ENCODE assay signal across 1 cellular context in the genomic region with DNA sequence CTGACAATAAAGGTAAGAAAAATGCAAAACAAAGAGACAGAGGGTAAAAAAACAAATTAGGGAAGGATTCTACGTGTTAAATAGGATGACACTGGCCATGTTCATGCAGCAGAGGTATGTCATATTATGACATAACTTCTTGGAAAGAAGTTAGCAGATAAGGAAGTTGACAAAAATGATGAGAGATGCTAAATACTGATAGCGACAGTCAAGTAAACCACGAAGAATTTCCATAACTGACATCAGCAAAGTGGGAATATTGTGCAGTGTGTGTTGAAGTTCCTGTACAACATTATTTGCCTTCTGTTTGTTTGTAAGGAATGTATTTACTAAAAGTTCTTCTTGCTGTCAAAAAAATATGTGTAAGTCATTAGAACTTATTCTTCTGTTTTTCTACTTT.
TF ChIP-seq lines count a peak whose summit lies in the region.

No MANE protein-coding gene starts in this region.

TF ChIP-seq in K562, 482 proteins besides CTCF, POLR2A, EP300 and RAD21 (continued from another document and continues in another):
- no peak for TF ChIP-seq HDGF (IDR thresholded peaks at IDR 0.05)
- no peak for TF ChIP-seq ZNF551 (CRISPR knock-in tag; IDR thresholded peaks at IDR 0.05)
- no peak for TF ChIP-seq GATAD2B (IDR thresholded peaks at IDR 0.05; ENCODE audit: borderline replicate concordance)
- TF ChIP-seq ZFP36 (IDR thresholded peaks at IDR 0.05; ENCODE audit: low read depth, low read length, partially characterized antibody), result no peak
- no peak for TF ChIP-seq SRF (CRISPR knock-in tag; IDR thresholded peaks at IDR 0.05)
- TF ChIP-seq FOSL1 (tag; conservative IDR thresholded peaks at IDR 0.05), result peak; percentile 63
- peak; percentile 56; the same call in 1 of the 2 replicates for TF ChIP-seq TEAD4 (IDR thresholded peaks at IDR 0.05; ENCODE audit: low read length)
- no peak for TF ChIP-seq TEAD4 (CRISPR knock-in tag; IDR thresholded peaks at IDR 0.05; ENCODE audit: borderline replicate concordance)
- TF ChIP-seq ZNF583 (CRISPR knock-in tag; IDR thresholded peaks at IDR 0.05), result no peak
- TF ChIP-seq TCF7 (IDR thresholded peaks at IDR 0.05; ENCODE audit: borderline replicate concordance), result no peak
- TF ChIP-seq TAF15 (IDR thresholded peaks at IDR 0.05; ENCODE audit: low read depth, low read length), result no peak
- no peak for TF ChIP-seq MTF1 (CRISPR knock-in tag; IDR thresholded peaks at IDR 0.05; ENCODE audit: borderline replicate concordance)
- TF ChIP-seq MBD2 (IDR thresholded peaks at IDR 0.05; ENCODE audit: borderline replicate concordance, low read depth), result no peak
- no peak for TF ChIP-seq ZNF24 (IDR thresholded peaks at IDR 0.05)
- TF ChIP-seq ZNF316 (IDR thresholded peaks at IDR 0.05), result peak; percentile 65; the same call in 1 of the 2 replicates
- no peak for TF ChIP-seq SMAD1 (IDR thresholded peaks at IDR 0.05; ENCODE audit: low read depth, low read length, partially characterized antibody)
- TF ChIP-seq PHTF2 (CRISPR knock-in tag; IDR thresholded peaks at IDR 0.05), result no peak
- TF ChIP-seq CREM (IDR thresholded peaks at IDR 0.05; ENCODE audit: low read depth), result peak; percentile 69
- peak; percentile 74 for TF ChIP-seq ARID1B (IDR thresholded peaks at IDR 0.05)
- no peak for TF ChIP-seq RBBP5 (IDR thresholded peaks at IDR 0.05; ENCODE audit: borderline replicate concordance, insufficient read depth, low read length, poor library complexity, severe bottlenecking)
- TF ChIP-seq L3MBTL2 (IDR thresholded peaks at IDR 0.05), result peak; percentile 19; the same call in 1 of the 2 replicates
- TF ChIP-seq RUNX1 (IDR thresholded peaks at IDR 0.05; ENCODE audit: low read depth), result no peak
- no peak for TF ChIP-seq ZNF778 (CRISPR knock-in tag; IDR thresholded peaks at IDR 0.05)
- TF ChIP-seq FOXK2 (conservative IDR thresholded peaks at IDR 0.05 in 1 of 2, IDR thresholded peaks at IDR 0.05 in 1 of 2; ENCODE audit: low read depth in 2 of 2), result 0 out of 4 replicates have a peak, but pooled peaks of 1 of the 2 experiments have one; percentile 55
- TF ChIP-seq, protein P1, sequence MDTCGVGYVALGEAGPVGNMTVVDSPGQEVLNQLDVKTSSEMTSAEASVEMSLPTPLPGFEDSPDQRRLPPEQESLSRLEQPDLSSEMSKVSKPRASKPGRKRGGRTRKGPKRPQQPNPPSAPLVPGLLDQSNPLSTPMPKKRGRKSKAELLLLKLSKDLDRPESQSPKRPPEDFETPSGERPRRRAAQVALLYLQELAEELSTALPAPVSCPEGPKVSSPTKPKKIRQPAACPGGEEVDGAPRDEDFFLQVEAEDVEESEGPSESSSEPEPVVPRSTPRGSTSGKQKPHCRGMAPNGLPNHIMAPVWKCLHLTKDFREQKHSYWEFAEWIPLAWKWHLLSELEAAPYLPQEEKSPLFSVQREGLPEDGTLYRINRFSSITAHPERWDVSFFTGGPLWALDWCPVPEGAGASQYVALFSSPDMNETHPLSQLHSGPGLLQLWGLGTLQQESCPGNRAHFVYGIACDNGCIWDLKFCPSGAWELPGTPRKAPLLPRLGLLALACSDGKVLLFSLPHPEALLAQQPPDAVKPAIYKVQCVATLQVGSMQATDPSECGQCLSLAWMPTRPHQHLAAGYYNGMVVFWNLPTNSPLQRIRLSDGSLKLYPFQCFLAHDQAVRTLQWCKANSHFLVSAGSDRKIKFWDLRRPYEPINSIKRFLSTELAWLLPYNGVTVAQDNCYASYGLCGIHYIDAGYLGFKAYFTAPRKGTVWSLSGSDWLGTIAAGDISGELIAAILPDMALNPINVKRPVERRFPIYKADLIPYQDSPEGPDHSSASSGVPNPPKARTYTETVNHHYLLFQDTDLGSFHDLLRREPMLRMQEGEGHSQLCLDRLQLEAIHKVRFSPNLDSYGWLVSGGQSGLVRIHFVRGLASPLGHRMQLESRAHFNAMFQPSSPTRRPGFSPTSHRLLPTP (IDR thresholded peaks at IDR 0.05; ENCODE audit: borderline replicate concordance, extremely low read depth, insufficient read length), result no peak
- TF ChIP-seq SIN3B (IDR thresholded peaks at IDR 0.05; ENCODE audit: low read depth), result no peak
- no peak for TF ChIP-seq ZNF263 (CRISPR knock-in tag; IDR thresholded peaks at IDR 0.05; ENCODE audit: borderline replicate concordance)
- 0 out of 2 replicates have a peak, but pooled peaks have one; percentile 15 for TF ChIP-seq EP400 (IDR thresholded peaks at IDR 0.05)
- no peak for TF ChIP-seq ZNF133 (CRISPR knock-in tag; IDR thresholded peaks at IDR 0.05)
- peak; percentile 75; the same call in 1 of the 2 replicates for TF ChIP-seq JUND (IDR thresholded peaks at IDR 0.05; ENCODE audit: borderline replicate concordance, low read depth, low read length)
- TF ChIP-seq JUND (tag; IDR thresholded peaks at IDR 0.05; ENCODE audit: borderline replicate concordance, low read depth, low read length), result peak; percentile 82; the same call in 1 of the 3 replicates
- TF ChIP-seq, protein P2, sequence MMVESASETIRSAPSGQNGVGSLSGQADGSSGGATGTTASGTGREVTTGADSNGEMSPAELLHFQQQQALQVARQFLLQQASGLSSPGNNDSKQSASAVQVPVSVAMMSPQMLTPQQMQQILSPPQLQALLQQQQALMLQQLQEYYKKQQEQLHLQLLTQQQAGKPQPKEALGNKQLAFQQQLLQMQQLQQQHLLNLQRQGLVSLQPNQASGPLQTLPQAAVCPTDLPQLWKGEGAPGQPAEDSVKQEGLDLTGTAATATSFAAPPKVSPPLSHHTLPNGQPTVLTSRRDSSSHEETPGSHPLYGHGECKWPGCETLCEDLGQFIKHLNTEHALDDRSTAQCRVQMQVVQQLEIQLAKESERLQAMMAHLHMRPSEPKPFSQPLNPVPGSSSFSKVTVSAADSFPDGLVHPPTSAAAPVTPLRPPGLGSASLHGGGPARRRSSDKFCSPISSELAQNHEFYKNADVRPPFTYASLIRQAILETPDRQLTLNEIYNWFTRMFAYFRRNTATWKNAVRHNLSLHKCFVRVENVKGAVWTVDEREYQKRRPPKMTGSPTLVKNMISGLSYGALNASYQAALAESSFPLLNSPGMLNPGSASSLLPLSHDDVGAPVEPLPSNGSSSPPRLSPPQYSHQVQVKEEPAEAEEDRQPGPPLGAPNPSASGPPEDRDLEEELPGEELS (CRISPR knock-in tag; IDR thresholded peaks at IDR 0.05; ENCODE audit: borderline replicate concordance), result no peak
- TF ChIP-seq, protein P3, sequence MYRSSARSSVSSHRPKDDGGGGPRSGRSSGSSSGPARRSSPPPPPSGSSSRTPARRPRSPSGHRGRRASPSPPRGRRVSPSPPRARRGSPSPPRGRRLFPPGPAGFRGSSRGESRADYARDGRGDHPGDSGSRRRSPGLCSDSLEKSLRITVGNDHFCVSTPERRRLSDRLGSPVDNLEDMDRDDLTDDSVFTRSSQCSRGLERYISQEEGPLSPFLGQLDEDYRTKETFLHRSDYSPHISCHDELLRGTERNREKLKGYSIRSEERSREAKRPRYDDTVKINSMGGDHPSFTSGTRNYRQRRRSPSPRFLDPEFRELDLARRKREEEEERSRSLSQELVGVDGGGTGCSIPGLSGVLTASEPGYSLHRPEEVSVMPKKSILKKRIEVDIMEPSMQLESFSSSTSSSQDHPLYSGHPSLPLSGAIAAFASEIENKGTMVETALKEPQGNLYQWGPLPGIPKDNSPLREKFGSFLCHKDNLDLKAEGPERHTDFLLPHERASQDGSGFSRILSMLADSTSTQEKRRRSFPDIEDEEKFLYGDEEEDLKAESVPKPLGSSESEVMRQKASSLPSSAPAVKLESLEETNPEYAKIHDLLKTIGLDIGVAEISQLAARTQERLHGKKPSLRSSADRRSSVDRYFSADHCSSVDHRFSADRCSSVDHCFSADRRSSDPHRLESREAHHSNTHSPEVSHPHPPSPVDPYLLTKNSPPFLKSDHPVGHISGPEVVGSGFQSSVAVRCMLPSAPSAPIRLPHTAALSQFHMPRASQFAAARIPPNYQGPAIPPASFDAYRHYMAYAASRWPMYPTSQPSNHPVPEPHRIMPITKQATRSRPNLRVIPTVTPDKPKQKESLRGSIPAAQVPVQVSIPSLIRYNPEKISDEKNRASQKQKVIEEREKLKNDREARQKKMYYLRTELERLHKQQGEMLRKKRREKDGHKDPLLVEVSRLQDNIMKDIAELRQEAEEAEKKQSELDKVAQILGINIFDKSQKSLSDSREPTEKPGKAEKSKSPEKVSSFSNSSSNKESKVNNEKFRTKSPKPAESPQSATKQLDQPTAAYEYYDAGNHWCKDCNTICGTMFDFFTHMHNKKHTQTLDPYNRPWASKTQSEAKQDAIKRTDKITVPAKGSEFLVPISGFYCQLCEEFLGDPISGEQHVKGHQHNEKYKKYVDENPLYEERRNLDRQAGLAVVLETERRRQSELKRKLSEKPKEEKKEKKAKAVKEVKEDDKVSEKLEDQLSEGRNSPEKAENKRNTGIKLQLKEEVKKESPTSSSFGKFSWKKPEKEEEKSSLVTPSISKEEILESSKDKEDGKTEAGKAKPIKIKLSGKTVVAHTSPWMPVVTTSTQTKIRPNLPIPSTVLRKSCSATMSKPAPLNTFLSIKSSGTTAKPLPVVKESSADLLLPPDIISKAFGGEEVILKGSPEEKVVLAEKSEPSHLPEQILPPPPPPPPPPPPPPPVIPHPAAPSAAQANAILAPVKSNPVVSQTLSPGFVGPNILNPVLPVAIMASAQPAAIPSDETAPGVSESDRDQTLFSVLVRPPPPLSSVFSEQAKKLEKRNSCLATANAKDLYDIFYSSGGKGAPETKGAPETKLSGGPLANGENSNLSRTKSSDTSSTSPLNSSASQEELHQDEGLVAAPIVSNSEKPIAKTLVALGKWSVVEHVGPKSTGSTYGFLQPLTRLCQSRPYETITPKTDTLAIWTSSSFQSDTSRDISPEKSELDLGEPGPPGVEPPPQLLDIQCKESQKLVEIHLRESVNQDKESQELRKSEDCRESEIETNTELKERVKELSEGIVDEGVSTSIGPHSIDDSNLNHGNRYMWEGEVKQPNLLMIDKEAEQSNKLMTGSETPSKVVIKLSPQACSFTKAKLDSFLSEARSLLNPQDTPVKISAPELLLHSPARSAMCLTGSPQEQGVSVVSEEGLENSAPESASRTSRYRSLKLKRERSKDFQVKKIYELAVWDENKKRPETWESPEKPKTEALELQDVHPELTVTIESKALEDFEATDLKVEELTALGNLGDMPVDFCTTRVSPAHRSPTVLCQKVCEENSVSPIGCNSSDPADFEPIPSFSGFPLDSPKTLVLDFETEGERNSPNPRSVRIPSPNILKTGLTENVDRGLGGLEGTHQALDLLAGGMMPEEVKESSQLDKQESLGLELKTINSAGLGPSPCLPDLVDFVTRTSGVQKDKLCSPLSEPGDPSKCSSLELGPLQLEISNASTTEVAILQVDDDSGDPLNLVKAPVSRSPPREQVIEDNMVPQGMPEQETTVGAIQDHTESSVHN (IDR thresholded peaks at IDR 0.05; ENCODE audit: borderline replicate concordance in 1 of 2, low read depth in 1 of 2), result peak in 1 of 2 experiments; percentile 86; a peak in 2 of 4 replicates
- no peak for TF ChIP-seq HIVEP1 (CRISPR knock-in tag; IDR thresholded peaks at IDR 0.05)
- TF ChIP-seq SNIP1 (IDR thresholded peaks at IDR 0.05; ENCODE audit: low read depth), result no peak
- TF ChIP-seq CTBP1 (IDR thresholded peaks at IDR 0.05; ENCODE audit: borderline replicate concordance), result peak; percentile 94
- TF ChIP-seq MAFK (IDR thresholded peaks at IDR 0.05; ENCODE audit: low read length), result peak; percentile 14; the same call in 1 of the 2 replicates
- no peak for TF ChIP-seq GTF2F1 (IDR thresholded peaks at IDR 0.05; ENCODE audit: low read depth, low read length)
- TF ChIP-seq HDAC1 (IDR thresholded peaks at IDR 0.05), result no peak
- TF ChIP-seq, protein P4, sequence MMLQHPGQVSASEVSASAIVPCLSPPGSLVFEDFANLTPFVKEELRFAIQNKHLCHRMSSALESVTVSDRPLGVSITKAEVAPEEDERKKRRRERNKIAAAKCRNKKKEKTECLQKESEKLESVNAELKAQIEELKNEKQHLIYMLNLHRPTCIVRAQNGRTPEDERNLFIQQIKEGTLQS (IDR thresholded peaks at IDR 0.05), result peak; percentile 82
- TF ChIP-seq, protein P4 (CRISPR knock-in tag; conservative IDR thresholded peaks at IDR 0.05), result no peak
- TF ChIP-seq HMG20A (CRISPR knock-in tag; conservative IDR thresholded peaks at IDR 0.05), result no peak
- no peak for TF ChIP-seq CEBPG (CRISPR knock-in tag; IDR thresholded peaks at IDR 0.05)
- TF ChIP-seq CEBPG (tag; conservative IDR thresholded peaks at IDR 0.05 in 1 of 2, IDR thresholded peaks at IDR 0.05 in 1 of 2), result peak; percentile 55 to 80; a peak in 3 of 4 replicates
- TF ChIP-seq, protein P5, sequence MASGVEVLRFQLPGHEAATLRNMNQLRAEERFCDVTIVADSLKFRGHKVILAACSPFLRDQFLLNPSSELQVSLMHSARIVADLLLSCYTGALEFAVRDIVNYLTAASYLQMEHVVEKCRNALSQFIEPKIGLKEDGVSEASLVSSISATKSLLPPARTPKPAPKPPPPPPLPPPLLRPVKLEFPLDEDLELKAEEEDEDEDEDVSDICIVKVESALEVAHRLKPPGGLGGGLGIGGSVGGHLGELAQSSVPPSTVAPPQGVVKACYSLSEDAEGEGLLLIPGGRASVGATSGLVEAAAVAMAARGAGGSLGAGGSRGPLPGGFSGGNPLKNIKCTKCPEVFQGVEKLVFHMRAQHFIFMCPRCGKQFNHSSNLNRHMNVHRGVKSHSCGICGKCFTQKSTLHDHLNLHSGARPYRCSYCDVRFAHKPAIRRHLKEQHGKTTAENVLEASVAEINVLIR (CRISPR knock-in tag; IDR thresholded peaks at IDR 0.05), result no peak
- no peak for TF ChIP-seq RAD51 (IDR thresholded peaks at IDR 0.05; ENCODE audit: borderline replicate concordance, low read depth)
- TF ChIP-seq ZNF785 (CRISPR knock-in tag; IDR thresholded peaks at IDR 0.05), result no peak
- TF ChIP-seq FOXJ2 (tag; IDR thresholded peaks at IDR 0.05), result peak; percentile 75; the same call in 1 of the 2 replicates
- no peak for TF ChIP-seq SRSF3 (IDR thresholded peaks at IDR 0.05; ENCODE audit: insufficient read depth, low read length)
- no peak for TF ChIP-seq XRCC3 (IDR thresholded peaks at IDR 0.05)
- no peak for TF ChIP-seq HDAC8 (tag; IDR thresholded peaks at IDR 0.05)
- no peak for TF ChIP-seq YY1 (IDR thresholded peaks at IDR 0.05; ENCODE audit: borderline replicate concordance in 1 of 3, control insufficient read depth in 1 of 3, extremely low read depth in 1 of 3, insufficient read depth in 3 of 3, insufficient read length in 1 of 3, insufficient replicate concordance in 2 of 3, low read depth in 1 of 3, low read length in 2 of 3)
- no peak for TF ChIP-seq ZNF77 (CRISPR knock-in tag; IDR thresholded peaks at IDR 0.05)
- TF ChIP-seq ZNF79 (CRISPR knock-in tag; IDR thresholded peaks at IDR 0.05; ENCODE audit: low read depth), result no peak
